ENCODE assay signal across 8 cellular contexts in the genomic region with DNA sequence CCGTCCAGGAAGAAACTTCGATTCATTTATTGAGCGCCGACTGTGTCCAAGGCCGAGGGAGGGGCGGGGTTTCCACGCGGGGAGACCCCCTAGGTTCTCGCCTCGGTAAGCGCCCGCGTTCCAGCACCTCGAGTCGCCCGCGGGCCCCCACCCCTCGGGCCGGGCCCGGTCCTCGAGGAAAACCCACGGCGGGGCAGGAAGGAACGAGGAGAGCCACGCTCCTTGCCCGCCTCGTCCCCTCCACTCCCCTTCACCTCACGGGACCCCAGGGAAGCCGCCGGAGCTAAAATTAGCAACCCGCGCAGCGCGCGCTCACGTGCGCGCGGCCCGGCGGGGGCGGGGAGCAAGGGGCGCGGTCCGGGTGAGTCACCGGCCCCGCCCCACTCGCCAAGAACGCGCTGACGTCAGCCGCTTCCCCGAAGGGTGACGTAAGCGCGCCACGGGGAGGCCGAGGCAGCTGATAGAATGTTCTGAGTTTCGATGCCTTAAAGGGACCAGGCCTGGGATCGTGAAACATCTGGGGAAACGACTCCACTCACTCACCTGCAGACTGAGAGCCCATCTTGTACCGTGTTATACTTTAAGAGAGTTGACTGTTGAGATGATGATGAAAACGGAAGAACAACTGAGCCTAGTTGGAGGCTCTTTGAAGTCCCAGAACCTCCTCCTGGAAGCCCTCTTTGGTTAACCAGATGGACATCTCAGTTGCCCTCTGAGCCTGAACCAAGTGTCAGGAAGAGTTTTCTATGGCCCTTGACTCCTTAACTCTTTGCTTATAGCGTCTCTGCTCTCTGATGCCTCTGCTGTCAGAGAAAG. TPM values are rescaled to one million over a fixed set of nuclear protein-coding genes. Genes with fewer than 3 reads are reported as not detected.
DNase-seq lines count a peak whose midpoint lies in the region; ATAC-seq and TF ChIP-seq lines count a peak whose summit lies in the region.

No MANE protein-coding gene starts in this region.

- H3K4me1 Mint-ChIP-seq in Calu3 (ENCODE audit: low read depth, unreplicated experiment): peaks cover 31% of the 10 kb centered on the region
- peaks cover 15% of the 10 kb centered on the region for H3K4me1 Mint-ChIP-seq in endothelial cell (ENCODE audit: unreplicated experiment)

- peak overlapping the region; percentile 88 for H3K9ac ChIP-seq in NT2/D1 (ENCODE audit: insufficient read length, low read depth)

- WGBS in mesodermal cell (ENCODE audit: insufficient coverage in 2 of 2), 2 experiments: 3 to 4% methylated on average over 45 to 54 of the region's 64 CpGs

- peak overlapping the region; percentile 72 for H3K27ac ChIP-seq in mesodermal cell (ENCODE audit: low read depth, low read length, severe bottlenecking)

- H3K36me3 Mint-ChIP-seq in Calu3 (ENCODE audit: insufficient read depth, unreplicated experiment) (peaks cover 17% of the 10 kb centered on the region), endothelial cell (ENCODE audit: low read depth, unreplicated experiment) (no peaks in the 10 kb centered on the region)

- peak; percentile 98 for ATAC-seq in GM21381 (IDR thresholded peaks at IDR 0.05; ENCODE audit: unreplicated experiment)

- peak overlapping the region; percentile 72 for H3K4me3 Mint-ChIP-seq in Calu3 (ENCODE audit: low read depth, unreplicated experiment)
- H3K4me3 Mint-ChIP-seq in endothelial cell (ENCODE audit: unreplicated experiment): peak overlapping the region; percentile 73

- H3K27me3 Mint-ChIP-seq in Calu3 (ENCODE audit: unreplicated experiment) (no peaks in the 10 kb centered on the region), endothelial cell (ENCODE audit: unreplicated experiment) (peaks cover 13% of the 10 kb centered on the region)

- peak overlapping the region; percentile 95 for H3K27ac Mint-ChIP-seq in Calu3 (ENCODE audit: unreplicated experiment)
- peak overlapping the region; percentile 92 for H3K27ac Mint-ChIP-seq in endothelial cell (ENCODE audit: unreplicated experiment)

- intact Hi-C loops in Calu3 (cut with micrococcal nuclease; ENCODE audit: unreplicated experiment): loop anchor here (2.0 kb wide), 1 partner anchor 70 kb away; no protein-coding TSS in a partner anchor

- H3K9me3 Mint-ChIP-seq in Calu3 (ENCODE audit: low read depth, unreplicated experiment): peaks cover 3% of the 10 kb centered on the region
- no peaks in the 10 kb centered on the region for H3K9me3 Mint-ChIP-seq in endothelial cell (ENCODE audit: unreplicated experiment)

- H3K27me3 ChIP-seq in NT2/D1 (ENCODE audit: insufficient read depth, insufficient read length): no peaks in the 10 kb centered on the region

- TSS peak; percentile 97 for BruUV-seq in Calu3 (replicated peaks; lab: Mats Ljungman, UMichigan)

- DNase-seq in Calu3: peak; percentile 91
- DNase-seq in HT1080 (ENCODE audit: low read depth): peak; percentile 86
- DNase-seq in NT2/D1 (ENCODE audit: low read depth, low spot score): peak; percentile 92
- peak; percentile 90 for DNase-seq in activated CD8-positive, alpha-beta memory T cell treated with anti-CD3 and anti-CD28 coated beads, Interleukin-2, amount 50 U/mL, for 4 hours
- peak; percentile 89 for DNase-seq in endothelial cell (ENCODE audit: low spot score)
- peak; percentile 81 for DNase-seq in stimulated activated CD8-positive, alpha-beta memory T cell treated with anti-CD3 and anti-CD28 coated beads, Interleukin-15, amount 100 ng/mL, for 24 hours (ENCODE audit: low read depth)

- TF ChIP-seq CTCF in Calu3 (IDR thresholded peaks at IDR 0.05; ENCODE audit: unreplicated experiment) (no peak), endothelial cell (IDR thresholded peaks at IDR 0.05; ENCODE audit: unreplicated experiment) (no peak)

- H3K4me3 ChIP-seq in NT2/D1 (ENCODE audit: insufficient read length, low read depth): peak overlapping the region; percentile 48
- H3K4me3 ChIP-seq in mesodermal cell (ENCODE audit: extremely low read depth, insufficient read depth, low read length, poor library complexity, severe bottlenecking): peak overlapping the region; percentile 52

- H3K4me1 ChIP-seq in NT2/D1 (ENCODE audit: insufficient read depth, insufficient read length) (no peaks in the 10 kb centered on the region), mesodermal cell (ENCODE audit: control insufficient read depth, insufficient read depth, low read length, poor library complexity, severe bottlenecking) (peaks cover 7% of the 10 kb centered on the region)

- H3K9me3 ChIP-seq in NT2/D1 (ENCODE audit: insufficient read depth, low read length) (no peaks in the 10 kb centered on the region), mesodermal cell (ENCODE audit: control insufficient read depth, low read length) (no peaks in the 10 kb centered on the region)

- CTCF ChIA-PET in Calu3 (lab: Charles Lee): interaction anchor here (0.6 to 1.6 kb wide), 7 partner anchors 9 to 88 kb away, joined by 3 to 5 read pairs (median 3); no protein-coding TSS in a partner anchor

- H3K36me3 ChIP-seq in NT2/D1 (ENCODE audit: insufficient read depth, insufficient read length, low read length): no peaks in the 10 kb centered on the region
- H3K36me3 ChIP-seq in mesodermal cell (ENCODE audit: control insufficient read depth, insufficient read depth, low read length): no peaks in the 10 kb centered on the region

RNA-seq across cellular contexts. Expression of gene ATF3, which starts 49.7 kb away (rescaled TPM):
- 11.1 and 13.0 TPM in 2 replicates for total RNA-seq in Calu3 (2022)
- 2.6 and 4.9 TPM in 2 replicates for total RNA-seq in HT1080 (2014; rRNA removed; shearing (Covaris generic))
- 12.6 and 13.3 TPM in 2 replicates for polyA plus RNA-seq in HT1080 (2015; cell fraction: cytosol; rRNA removed)
- polyA plus RNA-seq in HT1080 (2015; cell fraction: nucleus; rRNA removed): 12.0 and 12.8 TPM in 2 replicates
- 1.8 TPM for total RNA-seq in endothelial cell (ENCODE audit: unreplicated experiment)
- 36.3 TPM for polyA plus RNA-seq in mesodermal cell (2013, experiment 1 of 2)
- 47.8 TPM for polyA plus RNA-seq in mesodermal cell (2013, experiment 2 of 2)

Comparison
In these comparisons a context has a peak if more than half of its experiments do, and no peak if none do; other contexts are left out.
1. Peak in every context shown above with its lines: DNase-seq, ATAC-seq, H3K4me3 ChIP-seq and H3K27ac ChIP-seq.